In genomic region chr19:18320865-18321728, GRCh38 we compare ENCODE assay signal across 10 cellular contexts. TPM values are rescaled to one million over a fixed set of nuclear protein-coding genes. Genes with fewer than 3 reads are reported as not detected.
A peak's percentile ranks its signal among the peaks of the same experiment; 100 is the strongest.
DNase-seq lines count a peak whose midpoint lies in the region; ATAC-seq and TF ChIP-seq lines count a peak whose summit lies in the region.
"Had no signal": no experiment of that assay in that cellular context is flagged by ENCODE, and none has a peak within 500 bp of the region (broad histone marks: within the 10 kb centered on the region; RNA-seq: fewer than 3 reads in every experiment).

No MANE protein-coding gene starts in this region.

- DNase-seq in CD1c-positive myeloid dendritic cell (ENCODE audit: extremely low spot score) (peak; percentile 74), natural killer cell (no peak), DMS114 treated with DMSO at 0.1 percent for 48 hours (lab: John Stamatoyannopoulos, UW; ENCODE audit: unreplicated experiment) (no peak), MM.1S (no peak), retina (no peak)
- DNase-seq in stimulated activated CD4-positive, alpha-beta T cell treated with anti-CD3 and anti-CD28 coated beads, Interleukin-4, amount 100 ng/mL, for 24 hours = no peak
- DNase-seq: head of caudate nucleus, NCI-H226 had no signal

- peaks cover 64% of the 10 kb centered on the region for H3K4me1 Mint-ChIP-seq in dendritic cell treated with granulocyte-macrophage colony-stimulating factor and Interleukin-4, amounts not matched to agents 40 ng/mL and 50 ng/mL, for 4 days (ENCODE audit: low read depth)
- peaks cover 52 to 53% of the 10 kb centered on the region in 2 donors for H3K4me1 Mint-ChIP-seq in natural killer cell

- H3K79me2 ChIP-seq in MM.1S (ENCODE audit: low read length) = peaks cover 46% of the 10 kb centered on the region

- no peak for ATAC-seq in natural killer cell

- no peak overlapping the region for H3K9ac ChIP-seq in MM.1S (ENCODE audit: low read length)

- peak overlapping the region; percentile 96 for H3K27ac Mint-ChIP-seq in dendritic cell treated with granulocyte-macrophage colony-stimulating factor and Interleukin-4, amounts not matched to agents 40 ng/mL and 50 ng/mL, for 4 days
- peak overlapping the region; percentile 96 for H3K27ac Mint-ChIP-seq in natural killer cell

- no peak overlapping the region for H2AFZ ChIP-seq in MM.1S (ENCODE audit: low read length)

- H3K9me3 ChIP-seq in KOPT-K1 (ENCODE audit: insufficient read depth, low read length, poor library complexity, severe bottlenecking) (no peaks in the 10 kb centered on the region), MM.1S (replicated peaks; ENCODE audit: insufficient read depth, low read length) (no peaks in the 10 kb centered on the region)

- H3K4me1 ChIP-seq in MM.1S (ENCODE audit: low read length) = peaks cover 17% of the 10 kb centered on the region

- peaks cover 10% of the 10 kb centered on the region for H3F3A ChIP-seq in MM.1S (ENCODE audit: insufficient read depth, low read length)

- intact Hi-C loops in dendritic cell treated with granulocyte-macrophage colony-stimulating factor and Interleukin-4, amounts not matched to agents 40 ng/mL and 50 ng/mL, for 4 days (cut with micrococcal nuclease) = loop anchor here (10.0 kb wide), 1 partner anchor 116 kb away; the partner anchor contains the start of gene RAB3A
- intact Hi-C loops in natural killer cell (cut with micrococcal nuclease) = no loop called here

- H3K36me3 Mint-ChIP-seq in dendritic cell treated with granulocyte-macrophage colony-stimulating factor and Interleukin-4, amounts not matched to agents 40 ng/mL and 50 ng/mL, for 4 days (ENCODE audit: low read depth) = peaks cover 18% of the 10 kb centered on the region
- H3K36me3 Mint-ChIP-seq in natural killer cell = no peaks in the 10 kb centered on the region

- no peaks in the 10 kb centered on the region for H3K27me3 ChIP-seq in MM.1S (replicated peaks; ENCODE audit: insufficient read depth, low read length)

- H3K4me2 ChIP-seq in MM.1S (ENCODE audit: low read depth, low read length) = no peak overlapping the region; the same call in 1 of the 2 replicates

- H3K4me3 ChIP-seq in MM.1S (ENCODE audit: low read length) = no peak overlapping the region

- H4K20me1 ChIP-seq in MM.1S (ENCODE audit: insufficient read depth, low read length) = no peaks in the 10 kb centered on the region

- TF ChIP-seq CTCF in natural killer cell (IDR thresholded peaks at IDR 0.05) (no peak), MM.1S (IDR thresholded peaks at IDR 0.05; ENCODE audit: low read length) (no peak)

- H3K27me3 Mint-ChIP-seq in dendritic cell treated with granulocyte-macrophage colony-stimulating factor and Interleukin-4, amounts not matched to agents 40 ng/mL and 50 ng/mL, for 4 days = no peaks in the 10 kb centered on the region
- no peaks in the 10 kb centered on the region for H3K27me3 Mint-ChIP-seq in natural killer cell (ENCODE audit: low read depth in 2 of 2)

- H3K9me2 ChIP-seq in MM.1S (replicated peaks; ENCODE audit: insufficient read depth, low read length) = no peaks in the 10 kb centered on the region

- peaks cover 14% of the 10 kb centered on the region for H3K36me3 ChIP-seq in KOPT-K1 (ENCODE audit: insufficient read depth, low read length)
- H3K36me3 ChIP-seq in MM.1S (replicated peaks; ENCODE audit: insufficient read depth, low read length) = no peaks in the 10 kb centered on the region

- H3K9me3 Mint-ChIP-seq in dendritic cell treated with granulocyte-macrophage colony-stimulating factor and Interleukin-4, amounts not matched to agents 40 ng/mL and 50 ng/mL, for 4 days = no peaks in the 10 kb centered on the region
- H3K9me3 Mint-ChIP-seq in natural killer cell = no peaks in the 10 kb centered on the region

- peak overlapping the region; percentile 86 for H3K4me3 Mint-ChIP-seq in dendritic cell treated with granulocyte-macrophage colony-stimulating factor and Interleukin-4, amounts not matched to agents 40 ng/mL and 50 ng/mL, for 4 days
- peak overlapping the region; percentile 87 for H3K4me3 Mint-ChIP-seq in natural killer cell

- peak overlapping the region; percentile 94 for H3K27ac ChIP-seq in KOPT-K1 (ENCODE audit: low read depth, low read length, poor library complexity, severe bottlenecking)
- H3K27ac ChIP-seq in MM.1S (ENCODE audit: low read length) = no peak overlapping the region

RNA-seq across cellular contexts. Expression of gene LSM4, which starts 1.8 kb away (rescaled TPM):
- total RNA-seq in natural killer cell = 10 to 100 TPM; 42.4 to 60.8 (median 44.8) TPM

RNA-seq across cellular contexts. Expression of gene PGPEP1, which starts 19.3 kb away (rescaled TPM):
- 10 to 100 TPM; 69.1 to 73.3 (median 71.0) TPM for total RNA-seq in natural killer cell

RNA-seq across cellular contexts. Expression of gene JUND, which starts 39.7 kb away (rescaled TPM):
- 1,000 to 10,000 TPM; 1,182 to 2,122 (median 1,520) TPM for total RNA-seq in natural killer cell

RNA-seq across cellular contexts. Expression of gene IQCN, which starts 46.8 kb away (rescaled TPM):
- total RNA-seq in natural killer cell = 10 to 100 TPM; 13.7 to 19.4 (median 15.6) TPM
